ENCODE assay signal across 25 cellular contexts in genomic region chr12:131690320-131690719, GRCh38. TPM values are rescaled to one million over a fixed set of nuclear protein-coding genes. Genes with fewer than 3 reads are reported as not detected.
DNase-seq lines count a peak whose midpoint lies in the region; ATAC-seq and TF ChIP-seq lines count a peak whose summit lies in the region.
"Had no signal": no experiment of that assay in that cellular context is flagged by ENCODE, and none has a peak within 500 bp of the region (broad histone marks: within the 10 kb centered on the region; RNA-seq: fewer than 3 reads in every experiment).

No MANE protein-coding gene starts in this region.

- no peak overlapping the region for H3K27ac Mint-ChIP-seq in activated CD8-positive, alpha-beta memory T cell treated with anti-CD3 and anti-CD28 coated beads, Interleukin-2, amount 10 ng/mL, durations not matched to agents 7 days and 5 days
- H3K27ac Mint-ChIP-seq in endodermal cell (no peak overlapping the region), mesothelial cell of epicardium (no peak overlapping the region)
- H3K27ac Mint-ChIP-seq: CD14-positive monocyte; CD4-positive, alpha-beta T cell; CD8-positive, alpha-beta memory T cell; H9 had no signal

- no peaks in the 10 kb centered on the region for H3K27me3 Mint-ChIP-seq in activated CD8-positive, alpha-beta memory T cell treated with anti-CD3 and anti-CD28 coated beads, Interleukin-2, amount 10 ng/mL, durations not matched to agents 7 days and 5 days
- H3K27me3 Mint-ChIP-seq in endodermal cell (ENCODE audit: insufficient read depth) (peaks cover 2% of the 10 kb centered on the region), mesothelial cell of epicardium (ENCODE audit: low read depth) (peaks cover 28% of the 10 kb centered on the region)

- intact Hi-C loops in stomach (cut with DNase I; ENCODE audit: low total_unique reads), result no loop called here

- no peak for TF ChIP-seq POLR2A in stomach (IDR thresholded peaks at IDR 0.05)

- H3K27ac ChIP-seq in endodermal cell (ENCODE audit: low read depth, low read length) (no peak overlapping the region), stomach (no peak overlapping the region)
- H3K27ac ChIP-seq: A549; BLaER1 treated with 17β-estradiol and CSF1 and Interleukin-3, amounts not matched to agents 10 nM and 100 nM; GM23248 had no signal

- TF ChIP-seq EP300 in stomach (IDR thresholded peaks at IDR 0.05), result no peak

- no peak for ATAC-seq in activated CD8-positive, alpha-beta memory T cell treated with anti-CD3 and anti-CD28 coated beads, Interleukin-2, amount 10 ng/mL, durations not matched to agents 7 days and 5 days
- ATAC-seq: A549, GM12878, HCT116 had no signal

- H3K9me3 ChIP-seq in endodermal cell (ENCODE audit: control insufficient read depth, low read length) (no peaks in the 10 kb centered on the region), stomach (no peaks in the 10 kb centered on the region)
- H3K9me3 ChIP-seq: BE2C had no signal

- no peak overlapping the region for H3K9ac ChIP-seq in endodermal cell (ENCODE audit: extremely low read depth, low read length, poor library complexity, severe bottlenecking)
- H3K9ac ChIP-seq: BLaER1 treated with 17β-estradiol and CSF1 and Interleukin-3, amounts not matched to agents 10 nM and 100 nM; GM23248 had no signal

- peak; percentile 19 for DNase-seq in activated CD8-positive, alpha-beta memory T cell treated with anti-CD3 and anti-CD28 coated beads, Interleukin-2, amount 10 ng/mL, durations not matched to agents 7 days and 5 days
- DNase-seq in activated CD8-positive, alpha-beta memory T cell treated with anti-CD3 and anti-CD28 coated beads, Interleukin-2, amount 50 U/mL, for 4 hours, result no peak
- DNase-seq in endodermal cell (peak; percentile 33), mesenteric fat pad (ENCODE audit: low spot score) (peak; percentile 59), stomach (peak; percentile 14), NCI-H187 treated with DMSO at 0.1 percent for 48 hours (lab: John Stamatoyannopoulos, UW) (no peak), mesothelial cell of epicardium (ENCODE audit: low spot score in 2 of 2, unreplicated experiment in 2 of 2) (no peak), MV-4-11 (lab: John Stamatoyannopoulos, UW) (no peak)
- DNase-seq: 8988T; ACHN; AML-193; BE2C; CD8-positive, alpha-beta memory T cell; DMS 273 treated with DMSO at 0.1 percent for 48 hours; DMS79; EL; GDM1; GM23248; H9 had no signal

- H3K4me1 Mint-ChIP-seq in activated CD8-positive, alpha-beta memory T cell treated with anti-CD3 and anti-CD28 coated beads, Interleukin-2, amount 10 ng/mL, durations not matched to agents 7 days and 5 days, result no peaks in the 10 kb centered on the region
- H3K4me1 Mint-ChIP-seq in endodermal cell (no peaks in the 10 kb centered on the region), mesothelial cell of epicardium (no peaks in the 10 kb centered on the region)
- H3K4me1 Mint-ChIP-seq: CD14-positive monocyte; CD8-positive, alpha-beta memory T cell had no signal

- no peak overlapping the region for H3K4me3 Mint-ChIP-seq in activated CD8-positive, alpha-beta memory T cell treated with anti-CD3 and anti-CD28 coated beads, Interleukin-2, amount 10 ng/mL, durations not matched to agents 7 days and 5 days
- H3K4me3 Mint-ChIP-seq in endodermal cell (no peak overlapping the region), mesothelial cell of epicardium (no peak overlapping the region)
- H3K4me3 Mint-ChIP-seq: CD14-positive monocyte; CD4-positive, alpha-beta T cell; CD8-positive, alpha-beta memory T cell; H9 had no signal

- H3K36me3 ChIP-seq in endodermal cell (ENCODE audit: control insufficient read depth, insufficient read depth, low read length), result no peaks in the 10 kb centered on the region
- H3K36me3 ChIP-seq in stomach, result no peaks in the 10 kb centered on the region
- H3K36me3 ChIP-seq: BE2C; BLaER1 treated with 17β-estradiol and CSF1 and Interleukin-3, amounts not matched to agents 10 nM and 100 nM had no signal

- CTCF ChIA-PET in activated CD8-positive, alpha-beta memory T cell treated with anti-CD3 and anti-CD28 coated beads, Interleukin-2, amount 10 ng/mL, durations not matched to agents 7 days and 5 days (lab: Charles Lee), result no interaction called here

- no peaks in the 10 kb centered on the region for H3K27me3 ChIP-seq in endodermal cell (ENCODE audit: control insufficient read depth, insufficient read depth, low read length, poor library complexity, severe bottlenecking)
- H3K27me3 ChIP-seq in stomach, result peaks cover 0 to 60% (median 5%) of the 10 kb centered on the region in 3 donors
- H3K27me3 ChIP-seq: BLaER1 treated with 17β-estradiol and CSF1 and Interleukin-3, amounts not matched to agents 10 nM and 100 nM had no signal

- H3K4me3 ChIP-seq in endodermal cell (ENCODE audit: low read length) (no peak overlapping the region), stomach (no peak overlapping the region)
- H3K4me3 ChIP-seq: A549; BLaER1 treated with 17β-estradiol and CSF1 and Interleukin-3, amounts not matched to agents 10 nM and 100 nM; GM12878; GM23248 had no signal

- H3K4me1 ChIP-seq in endodermal cell (ENCODE audit: control insufficient read depth, insufficient read depth, low read length) (no peaks in the 10 kb centered on the region), stomach (no peaks in the 10 kb centered on the region)
- H3K4me1 ChIP-seq: A549; BE2C; BLaER1 treated with 17β-estradiol and CSF1 and Interleukin-3, amounts not matched to agents 10 nM and 100 nM had no signal

- 79% methylated on average over 6 to 10 of the region's 10 CpGs for WGBS in endodermal cell (ENCODE audit: insufficient coverage in 1 of 2, insufficient read length in 1 of 2), 2 experiments
- WGBS in stomach, 5 donors, result 77 to 84% (median 82%) methylated on average over 10 of the region's 10 CpGs

- H3K36me3 Mint-ChIP-seq in activated CD8-positive, alpha-beta memory T cell treated with anti-CD3 and anti-CD28 coated beads, Interleukin-2, amount 10 ng/mL, durations not matched to agents 7 days and 5 days, result no peaks in the 10 kb centered on the region
- H3K36me3 Mint-ChIP-seq in endodermal cell (ENCODE audit: low read depth) (no peaks in the 10 kb centered on the region), mesothelial cell of epicardium (no peaks in the 10 kb centered on the region)
- H3K36me3 Mint-ChIP-seq: CD14-positive monocyte; CD8-positive, alpha-beta memory T cell had no signal

- no peaks in the 10 kb centered on the region for H3K9me3 Mint-ChIP-seq in activated CD8-positive, alpha-beta memory T cell treated with anti-CD3 and anti-CD28 coated beads, Interleukin-2, amount 10 ng/mL, durations not matched to agents 7 days and 5 days (ENCODE audit: low read depth)
- H3K9me3 Mint-ChIP-seq in endodermal cell (peaks cover 5% of the 10 kb centered on the region), mesothelial cell of epicardium (no peaks in the 10 kb centered on the region)
- H3K9me3 Mint-ChIP-seq: CD4-positive, alpha-beta T cell; CD8-positive, alpha-beta memory T cell had no signal

- TF ChIP-seq CTCF in endodermal cell (conservative IDR thresholded peaks at IDR 0.05), result no peak
- TF ChIP-seq CTCF in stomach (IDR thresholded peaks at IDR 0.05), result no peak
- no peak for TF ChIP-seq CTCF in mesothelial cell of epicardium (IDR thresholded peaks at IDR 0.05; ENCODE audit: unreplicated experiment)

RNA-seq across cellular contexts. Expression of gene SFSWAP, which starts 20.6 kb away (rescaled TPM):
- 10 to 100 TPM; 54.9 to 55.9 TPM for total RNA-seq in activated CD8-positive, alpha-beta memory T cell treated with anti-CD3 and anti-CD28 coated beads, Interleukin-2, amount 10 ng/mL, durations not matched to agents 7 days and 5 days
- total RNA-seq in endodermal cell (10 to 100 TPM; 50.0 to 52.3 TPM), mesenteric fat pad (36.1 TPM), stomach (100 to 1,000 TPM in 1 of 5 donors, 10 to 100 TPM in 4; 41.5 to 194 (median 65.9) TPM), mesothelial cell of epicardium (73.0 to 77.9 TPM (median 76.9 TPM) in 3 replicates)
- 50.9 TPM for polyA plus RNA-seq in endodermal cell (2013, experiment 1 of 2)
- polyA plus RNA-seq in endodermal cell (2013, experiment 2 of 2), result 45.1 TPM
- 10 to 100 TPM; 14.8 to 22.0 (median 19.9) TPM for polyA plus RNA-seq in stomach

Comparison
In these comparisons a context has a peak if more than half of its experiments do, and no peak if none do; other contexts are left out.
1. DNase-seq: peak in activated CD8-positive, alpha-beta memory T cell treated with anti-CD3 and anti-CD28 coated beads, Interleukin-2, amount 10 ng/mL, durations not matched to agents 7 days and 5 days (single experiment), endodermal cell (single experiment), mesenteric fat pad (single experiment) and stomach (single experiment); none in activated CD8-positive, alpha-beta memory T cell treated with anti-CD3 and anti-CD28 coated beads, Interleukin-2, amount 50 U/mL, for 4 hours (single experiment), NCI-H187 treated with DMSO at 0.1 percent for 48 hours (single experiment), mesothelial cell of epicardium (0 of 2) and MV-4-11 (single experiment).